8 cellular contexts compared by ENCODE assay signal in the genomic region with DNA sequence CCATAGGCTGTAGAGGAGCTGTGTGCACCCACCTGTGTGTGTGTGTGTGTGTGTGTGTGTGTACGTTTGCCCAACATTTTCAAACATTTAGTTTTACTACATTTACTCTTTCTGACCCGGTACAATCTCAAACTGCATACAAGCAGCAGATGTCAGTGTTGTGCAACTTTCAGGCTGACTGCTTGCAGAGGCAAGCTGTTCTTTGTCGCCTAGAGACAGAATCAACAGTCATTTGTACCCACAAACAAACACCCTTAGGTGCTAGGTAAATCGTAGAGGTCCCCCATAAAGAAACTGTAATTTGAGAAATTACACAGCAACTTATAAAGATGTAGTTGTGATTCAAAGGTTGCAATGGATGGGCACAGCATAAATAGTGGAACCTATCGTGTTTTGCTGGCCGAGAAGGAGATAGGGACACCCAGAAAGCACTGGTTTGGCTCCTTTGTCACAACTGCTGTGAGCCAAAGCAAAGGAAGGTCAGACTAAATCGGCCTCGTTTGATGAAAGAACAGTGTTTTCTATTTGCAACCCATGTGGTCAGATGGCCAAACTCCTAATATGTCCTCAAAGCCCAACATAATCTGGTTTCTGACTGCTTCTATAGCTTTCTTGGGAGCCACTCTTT.
DNase-seq lines count a peak whose midpoint lies in the region; ATAC-seq and TF ChIP-seq lines count a peak whose summit lies in the region.

No MANE protein-coding gene starts in this region.

- no peaks in the 10 kb centered on the region for H3K36me3 Mint-ChIP-seq in osteocyte (ENCODE audit: unreplicated experiment)

- CTCF ChIA-PET in HEK293 (lab: Yijun Ruan, JAX), result interaction anchor here (0.6 to 4.8 kb wide), 22 partner anchors 9 to 1441 kb away, joined by 3 to 61 read pairs (median 3); no protein-coding TSS in a partner anchor

- no peak for ATAC-seq in HG03135 (IDR thresholded peaks at IDR 0.05; ENCODE audit: unreplicated experiment)

- no peak overlapping the region for H3K4me3 ChIP-seq in HEK293 (ENCODE audit: low read depth, low read length)
- no peak overlapping the region for H3K4me3 ChIP-seq in epithelial cell of proximal tubule (ENCODE audit: low read depth, low read length)

- no peak overlapping the region for H3K4me3 Mint-ChIP-seq in osteocyte (ENCODE audit: unreplicated experiment)

- POLR2A ChIA-PET in HEK293 (lab: Yijun Ruan, JAX), result no interaction called here

- peaks cover 14% of the 10 kb centered on the region for H3K4me1 Mint-ChIP-seq in osteocyte (ENCODE audit: unreplicated experiment)

- H3K36me3 ChIP-seq in HEK293 (ENCODE audit: control insufficient read depth in 2 of 2, insufficient read depth in 1 of 2, low read length in 2 of 2), result no peaks in the 10 kb centered on the region

- peaks cover 31% of the 10 kb centered on the region for H3K27me3 Mint-ChIP-seq in osteocyte (ENCODE audit: unreplicated experiment)

- 0 out of 2 replicates have a peak, but pooled peaks cover 3% of the 10 kb centered on the region for H3K4me1 ChIP-seq in HEK293 (ENCODE audit: control insufficient read depth, insufficient read depth, low read length)

- DNase-seq in NCI-H526 (lab: John Stamatoyannopoulos, UW), result peak; percentile 7 to 52
- DNase-seq in epithelial cell of proximal tubule (ENCODE audit: low read depth), result no peak
- DNase-seq in osteocyte (ENCODE audit: extremely low spot score, unreplicated experiment), result no peak
- no peak for DNase-seq in HPDE6-E6E7 (ENCODE audit: extremely low spot score)
- no peak for DNase-seq in stimulated activated CD4-positive, alpha-beta T cell treated with anti-CD3 and anti-CD28 coated beads, Interleukin-4, amount 100 ng/mL, for 1 hour
- no peak for DNase-seq in stimulated activated naive CD4-positive, alpha-beta T cell (lab: John Stamatoyannopoulos, UW)

- H3K27ac ChIP-seq in HEK293 (ENCODE audit: extremely low read depth, low read depth, low read length), result no peak overlapping the region

- peak; percentile 56; the same call in 1 of the 2 replicates for TF ChIP-seq CTCF in HEK293 (tag by site-specific recombination; IDR thresholded peaks at IDR 0.05)
- TF ChIP-seq CTCF in epithelial cell of proximal tubule (conservative IDR thresholded peaks at IDR 0.05; ENCODE audit: low read depth, low read length), result peak; percentile 68
- peak; percentile 78 for TF ChIP-seq CTCF in osteocyte (IDR thresholded peaks at IDR 0.05)

- H3K9me3 Mint-ChIP-seq in osteocyte (ENCODE audit: unreplicated experiment), result peaks cover 7% of the 10 kb centered on the region

- H3K9me3 ChIP-seq in HEK293 (ENCODE audit: control insufficient read depth, insufficient read depth, low read depth, low read length), result no peaks in the 10 kb centered on the region

- H3K27ac Mint-ChIP-seq in osteocyte (ENCODE audit: unreplicated experiment), result no peak overlapping the region

TF ChIP-seq in HEK293, 187 proteins besides CTCF, POLR2A, EP300 and RAD21:
- TF ChIP-seq ZNF654 (tag by site-specific recombination; IDR thresholded peaks at IDR 0.05; ENCODE audit: low read depth) (peak; percentile 53), ZNF23 (tag by site-specific recombination; IDR thresholded peaks at IDR 0.05; ENCODE audit: borderline replicate concordance) (no peak)

Comparison
In these comparisons a context has a peak if more than half of its experiments do, and no peak if none do; other contexts are left out.
1. DNase-seq: peak in NCI-H526 (2 of 2); none in epithelial cell of proximal tubule (single experiment), osteocyte (single experiment), HPDE6-E6E7 (single experiment), stimulated activated CD4-positive, alpha-beta T cell treated with anti-CD3 and anti-CD28 coated beads, Interleukin-4, amount 100 ng/mL, for 1 hour (single experiment) and stimulated activated naive CD4-positive, alpha-beta T cell (0 of 6).
2. Peak in every context shown above with its lines, with median percentiles within 50 percentile points of each other: CTCF ChIP-seq.